8 cellular contexts compared by ENCODE assay signal in genomic region chr18:13539050-13539449, GRCh38.
DNase-seq lines count a peak whose midpoint lies in the region; ATAC-seq and TF ChIP-seq lines count a peak whose summit lies in the region.

No MANE protein-coding gene starts in this region.

- no peaks in the 10 kb centered on the region for H3K27me3 Mint-ChIP-seq in endodermal cell (ENCODE audit: insufficient read depth)

- H3K27me3 ChIP-seq in heart right ventricle (no peaks in the 10 kb centered on the region), endodermal cell (ENCODE audit: control insufficient read depth, insufficient read depth, low read length, poor library complexity, severe bottlenecking) (no peaks in the 10 kb centered on the region), thyroid gland (no peaks in the 10 kb centered on the region)

- no peaks in the 10 kb centered on the region for H3K9me2 ChIP-seq in OCI-LY7 (ENCODE audit: insufficient read depth, low read length)

- no peak for TF ChIP-seq CTCF in heart right ventricle (IDR thresholded peaks at IDR 0.05)
- TF ChIP-seq CTCF in OCI-LY7 (conservative IDR thresholded peaks at IDR 0.05; ENCODE audit: low read length): no peak
- TF ChIP-seq CTCF in endodermal cell (conservative IDR thresholded peaks at IDR 0.05): no peak
- no peak for TF ChIP-seq CTCF in thyroid gland (IDR thresholded peaks at IDR 0.05)

- no peaks in the 10 kb centered on the region for H3K9me3 Mint-ChIP-seq in endodermal cell

- H2AFZ ChIP-seq in OCI-LY7 (ENCODE audit: low read length): peak overlapping the region; percentile 52; the same call in 1 of the 2 replicates

- intact Hi-C loops in heart right ventricle (cut with DNase I) (no loop called here), left ventricle myocardium superior (cut with micrococcal nuclease) (no loop called here), OCI-LY7 (cut with micrococcal nuclease; ENCODE audit: unreplicated experiment) (loop anchor here (10.0 kb wide), 2 partner anchors 124 to 324 kb away; partner anchors contain the start of gene LDLRAD4), thyroid gland (cut with DNase I) (loop anchor here (10.0 kb wide), 1 partner anchor 324 kb away; the partner anchor contains the start of gene LDLRAD4)

- H3K4me2 ChIP-seq in OCI-LY7 (ENCODE audit: low read length): peak overlapping the region; percentile 64

- H3K27ac ChIP-seq in heart right ventricle (peak overlapping the region in 7 of 10 donors; percentile 14 to 44 (median 31)), OCI-LY7 (ENCODE audit: low read depth, low read length, poor library complexity, severe bottlenecking) (no peak overlapping the region), endodermal cell (ENCODE audit: low read depth, low read length) (no peak overlapping the region), thyroid gland (peak overlapping the region; percentile 22 to 64 (median 36))

- DNase-seq in heart right ventricle: no peak
- no peak for DNase-seq in left ventricle myocardium superior
- peak; percentile 40 for DNase-seq in OCI-LY7 (ENCODE audit: low spot score)
- DNase-seq in endodermal cell: peak; percentile 17
- peak; percentile 27 to 43 for DNase-seq in thyroid gland
- DNase-seq in HuH-7 (ENCODE audit: low spot score): no peak

- no TSS peak for BruUV-seq in OCI-LY7 (replicated peaks; lab: Mats Ljungman, UMichigan)

- no peak overlapping the region for H3K27ac Mint-ChIP-seq in endodermal cell

- no peak overlapping the region for H3K4me3 ChIP-seq in heart right ventricle
- H3K4me3 ChIP-seq in OCI-LY7 (ENCODE audit: low read depth, low read length, poor library complexity, severe bottlenecking): no peak overlapping the region
- H3K4me3 ChIP-seq in endodermal cell (ENCODE audit: low read length): no peak overlapping the region
- no peak overlapping the region for H3K4me3 ChIP-seq in thyroid gland (replicated peaks in 1 of 3)

- WGBS in heart right ventricle, 2 donors: 29 to 47% methylated on average over 6 of the region's 6 CpGs
- 78 to 82% methylated on average over 3 to 5 of the region's 6 CpGs for WGBS in endodermal cell (ENCODE audit: insufficient coverage in 1 of 2, insufficient read length in 1 of 2), 2 experiments
- 12 to 20% methylated on average over 6 of the region's 6 CpGs for WGBS in thyroid gland, 2 donors

- no peaks in the 10 kb centered on the region for H3K36me3 Mint-ChIP-seq in endodermal cell (ENCODE audit: low read depth)

- no peak for TF ChIP-seq POLR2A in thyroid gland (IDR thresholded peaks at IDR 0.05)

- ATAC-seq in heart right ventricle: peak in 6 of 8 donors; percentile 16 to 86 (median 61)
- ATAC-seq in left ventricle myocardium superior: no peak
- ATAC-seq in HG02981 (IDR thresholded peaks at IDR 0.05; ENCODE audit: unreplicated experiment): no peak
- no peak for ATAC-seq in HG02970 (IDR thresholded peaks at IDR 0.05; ENCODE audit: low FRiP score, unreplicated experiment)

- no peaks in the 10 kb centered on the region for H3K79me2 ChIP-seq in OCI-LY7 (ENCODE audit: insufficient read depth, low read depth, low read length)

- no peaks in the 10 kb centered on the region for H4K20me1 ChIP-seq in OCI-LY7 (ENCODE audit: insufficient read depth, low read length)

- H3K4me1 Mint-ChIP-seq in endodermal cell: peaks cover 40% of the 10 kb centered on the region

- CTCF ChIA-PET in OCI-LY7 (lab: Charles Lee; ENCODE audit: unreplicated experiment): no interaction called here

- H3K9me3 ChIP-seq in heart right ventricle: no peaks in the 10 kb centered on the region
- H3K9me3 ChIP-seq in OCI-LY7 (ENCODE audit: low read length): no peaks in the 10 kb centered on the region
- H3K9me3 ChIP-seq in endodermal cell (ENCODE audit: control insufficient read depth, low read length): no peaks in the 10 kb centered on the region
- no peaks in the 10 kb centered on the region for H3K9me3 ChIP-seq in thyroid gland

- peaks cover 8 to 54% (median 38%) of the 10 kb centered on the region in 9 donors for H3K4me1 ChIP-seq in heart right ventricle
- H3K4me1 ChIP-seq in OCI-LY7 (ENCODE audit: insufficient read depth, low read length, poor library complexity, severe bottlenecking): peaks cover 22% of the 10 kb centered on the region
- H3K4me1 ChIP-seq in endodermal cell (ENCODE audit: control insufficient read depth, insufficient read depth, low read length): peaks cover 6% of the 10 kb centered on the region
- H3K4me1 ChIP-seq in thyroid gland: peaks cover 24 to 26% of the 10 kb centered on the region in 2 donors

- H3K36me3 ChIP-seq in heart right ventricle: no peaks in the 10 kb centered on the region
- no peaks in the 10 kb centered on the region for H3K36me3 ChIP-seq in OCI-LY7 (ENCODE audit: insufficient read depth, low read length)
- H3K36me3 ChIP-seq in endodermal cell (ENCODE audit: control insufficient read depth, insufficient read depth, low read length): no peaks in the 10 kb centered on the region
- no peaks in the 10 kb centered on the region for H3K36me3 ChIP-seq in thyroid gland

- POLR2A ChIA-PET in OCI-LY7 (lab: Charles Lee): interaction anchor here (1.0 to 1.2 kb wide), 2 partner anchors 11 to 24 kb away, joined by 3 to 5 read pairs; no protein-coding TSS in a partner anchor

- H3K9ac ChIP-seq in endodermal cell (ENCODE audit: extremely low read depth, low read length, poor library complexity, severe bottlenecking): no peak overlapping the region

- H3K4me3 Mint-ChIP-seq in endodermal cell: no peak overlapping the region

Comparison
In these comparisons a context has a peak if more than half of its experiments do, and no peak if none do; other contexts are left out.
1. ATAC-seq: peak in heart right ventricle (6 of 8); none in left ventricle myocardium superior (single experiment), HG02981 (single experiment) and HG02970 (single experiment).
2. DNase-seq: peak in OCI-LY7 (single experiment), endodermal cell (single experiment) and thyroid gland (2 of 2); none in heart right ventricle (0 of 2), left ventricle myocardium superior (single experiment) and HuH-7 (single experiment).
3. H3K27ac ChIP-seq: peak in heart right ventricle (7 of 10) and thyroid gland (3 of 3); none in OCI-LY7 (single experiment) and endodermal cell (single experiment).
4. intact Hi-C loops: an anchor here in OCI-LY7 (10.0 kb wide) and thyroid gland (10.0 kb wide); none called in heart right ventricle and left ventricle myocardium superior.